Comparison of ENCODE assay signal across 8 cellular contexts in the genomic region with DNA sequence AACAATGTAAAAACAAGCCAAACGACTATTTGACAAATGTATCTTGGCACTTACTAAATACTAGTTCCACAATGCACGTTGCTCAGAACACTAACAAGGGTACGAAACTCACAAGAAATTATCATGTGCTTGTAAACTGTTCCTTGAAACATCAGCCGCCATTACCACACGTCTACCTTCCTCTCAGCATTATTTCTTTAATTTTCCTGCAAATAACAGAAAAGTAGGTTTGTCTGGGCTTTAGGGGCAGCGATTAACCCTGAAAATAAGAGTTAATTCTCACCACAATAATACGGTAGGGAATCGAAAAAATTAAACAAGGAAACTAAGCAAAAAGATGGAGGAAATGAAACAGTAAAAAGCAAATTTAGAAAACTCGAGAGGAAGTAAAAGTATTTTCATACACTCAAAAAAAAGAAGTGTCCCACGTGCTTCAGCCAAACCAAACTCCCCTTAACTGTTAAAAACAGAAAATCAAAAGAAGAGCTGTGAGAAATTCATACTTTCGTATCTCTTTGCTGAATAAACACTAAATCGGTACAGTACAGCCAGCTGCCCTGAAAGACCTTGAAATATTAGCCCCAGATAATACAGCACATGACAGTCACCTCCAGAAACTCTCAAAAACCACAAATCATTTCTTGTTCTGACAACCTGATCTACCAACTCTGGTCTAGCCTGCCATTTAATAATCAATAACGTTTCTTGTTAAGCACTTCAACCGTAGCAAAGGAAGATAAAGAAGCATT. TPM values are rescaled to one million over a fixed set of nuclear protein-coding genes. Genes with fewer than 3 reads are reported as not detected.
DNase-seq lines count a peak whose midpoint lies in the region; ATAC-seq and TF ChIP-seq lines count a peak whose summit lies in the region.

No MANE protein-coding gene starts in this region.

- H3K9ac ChIP-seq in Loucy (ENCODE audit: low read depth, low read length, poor library complexity, severe bottlenecking), result peak overlapping the region; percentile 80

- no peak for DNase-seq in central memory CD8-positive, alpha-beta T cell (ENCODE audit: low spot score in 2 of 2)
- peak in 3 of 9 donors; percentile 5 to 20 (median 14) for DNase-seq in naive thymus-derived CD4-positive, alpha-beta T cell
- DNase-seq in OCI-M1 (lab: John Stamatoyannopoulos, UW) (no peak), NCI-H82 treated with DMSO at 0.1 percent for 48 hours (lab: John Stamatoyannopoulos, UW; ENCODE audit: unreplicated experiment) (no peak), SKM-1 treated with dmso at 0.1 percent for 144 hours (lab: John Stamatoyannopoulos, UW; ENCODE audit: unreplicated experiment) (no peak)

- H3K9me3 ChIP-seq in Loucy (ENCODE audit: insufficient read depth, low read depth, low read length), result no peaks in the 10 kb centered on the region
- H3K9me3 ChIP-seq in naive thymus-derived CD4-positive, alpha-beta T cell (ENCODE audit: control insufficient read depth in 2 of 3, low read length in 3 of 3), result no peaks in the 10 kb centered on the region

- ATAC-seq in GM18498 (IDR thresholded peaks at IDR 0.05; ENCODE audit: unreplicated experiment) (peak; percentile 57), GM21737 (IDR thresholded peaks at IDR 0.05; ENCODE audit: unreplicated experiment) (peak; percentile 46)
- ATAC-seq in central memory CD8-positive, alpha-beta T cell (replicated peaks; ENCODE audit: extremely low read depth, poor library complexity, severe bottlenecking), result no peak
- no peak for ATAC-seq in naive thymus-derived CD4-positive, alpha-beta T cell

- no peaks in the 10 kb centered on the region for H3K9me2 ChIP-seq in Loucy (replicated peaks; ENCODE audit: low read depth, low read length)

- no peak for TF ChIP-seq CTCF in Loucy (conservative IDR thresholded peaks at IDR 0.05; ENCODE audit: low read length)

- peaks cover 18% of the 10 kb centered on the region for H3K36me3 Mint-ChIP-seq in central memory CD8-positive, alpha-beta T cell (ENCODE audit: insufficient read depth)
- H3K36me3 Mint-ChIP-seq in naive thymus-derived CD4-positive, alpha-beta T cell, result peaks cover 0 to 32% (median 0%) of the 10 kb centered on the region in 5 donors

- H3K4me1 Mint-ChIP-seq in central memory CD8-positive, alpha-beta T cell, result peaks cover 75% of the 10 kb centered on the region
- H3K4me1 Mint-ChIP-seq in naive thymus-derived CD4-positive, alpha-beta T cell, result peaks cover 61 to 88% (median 75%) of the 10 kb centered on the region in 7 donors

- no peaks in the 10 kb centered on the region for H3K27me3 ChIP-seq in Loucy (ENCODE audit: insufficient read depth, low read length, poor library complexity, severe bottlenecking)
- H3K27me3 ChIP-seq in naive thymus-derived CD4-positive, alpha-beta T cell (ENCODE audit: control insufficient read depth in 2 of 2, insufficient read depth in 2 of 2, low read length in 2 of 2), result no peaks in the 10 kb centered on the region

- peak overlapping the region; percentile 99 for H3K4me2 ChIP-seq in Loucy (ENCODE audit: low read depth, low read length, poor library complexity, severe bottlenecking)

- H3K4me3 Mint-ChIP-seq in central memory CD8-positive, alpha-beta T cell, result peak overlapping the region; percentile 95
- H3K4me3 Mint-ChIP-seq in naive thymus-derived CD4-positive, alpha-beta T cell, result peak overlapping the region; percentile 83 to 97 (median 94)

- CTCF ChIA-PET in naive thymus-derived CD4-positive, alpha-beta T cell (lab: Charles Lee), result interaction anchor here (0.6 kb wide), 1 partner anchor 43 kb away, joined by 4 read pairs; no protein-coding TSS in a partner anchor

- H3K27me3 Mint-ChIP-seq in central memory CD8-positive, alpha-beta T cell, result no peaks in the 10 kb centered on the region
- no peaks in the 10 kb centered on the region for H3K27me3 Mint-ChIP-seq in naive thymus-derived CD4-positive, alpha-beta T cell

- POLR2A ChIA-PET in naive thymus-derived CD4-positive, alpha-beta T cell (lab: Charles Lee), result interaction anchor here (0.6 to 10.5 kb wide), 4 partner anchors 9 to 97 kb away, joined by 3 to 145 read pairs (median 8); a partner anchor contains a TSS

- peak overlapping the region; percentile 94 for H3K27ac ChIP-seq in naive thymus-derived CD4-positive, alpha-beta T cell (ENCODE audit: low read depth, low read length)

- H3F3A ChIP-seq in Loucy (ENCODE audit: low read depth), result peaks cover 3% of the 10 kb centered on the region; the same call in 1 of the 2 replicates

- peak overlapping the region; percentile 62 for H2AFZ ChIP-seq in Loucy (ENCODE audit: low read length)

- peaks cover 32% of the 10 kb centered on the region for H4K20me1 ChIP-seq in Loucy (ENCODE audit: insufficient read depth, low read length, poor library complexity, severe bottlenecking)

- H3K4me1 ChIP-seq in Loucy (ENCODE audit: insufficient read depth, low read length, poor library complexity, severe bottlenecking), result peaks cover 46% of the 10 kb centered on the region
- peaks cover 24 to 49% of the 10 kb centered on the region in 2 donors for H3K4me1 ChIP-seq in naive thymus-derived CD4-positive, alpha-beta T cell (ENCODE audit: control insufficient read depth in 2 of 2, insufficient read depth in 2 of 2, low read length in 2 of 2)

- intact Hi-C loops in naive thymus-derived CD4-positive, alpha-beta T cell (cut with micrococcal nuclease), result loop anchor here (2.0 to 10.0 kb wide), 5 partner anchors 41 to 479 kb away; a partner anchor contains a TSS

- H3K9me3 Mint-ChIP-seq in central memory CD8-positive, alpha-beta T cell, result no peaks in the 10 kb centered on the region
- H3K9me3 Mint-ChIP-seq in naive thymus-derived CD4-positive, alpha-beta T cell, result no peaks in the 10 kb centered on the region

- peaks cover 66% of the 10 kb centered on the region for H3K79me2 ChIP-seq in Loucy (ENCODE audit: insufficient read depth, low read length)

- peak overlapping the region; percentile 87 for H3K4me3 ChIP-seq in Loucy (ENCODE audit: low read length, poor library complexity, severe bottlenecking)
- H3K4me3 ChIP-seq in naive thymus-derived CD4-positive, alpha-beta T cell (ENCODE audit: low read length), result peak overlapping the region; percentile 81

- peak overlapping the region; percentile 94 for H3K27ac Mint-ChIP-seq in central memory CD8-positive, alpha-beta T cell (ENCODE audit: low read depth)
- peak overlapping the region; percentile 87 to 98 (median 95) for H3K27ac Mint-ChIP-seq in naive thymus-derived CD4-positive, alpha-beta T cell

- H3K36me3 ChIP-seq in Loucy (ENCODE audit: insufficient read depth, low read length), result no peaks in the 10 kb centered on the region
- peaks cover 0 to 7% (median 0%) of the 10 kb centered on the region in 3 experiments for H3K36me3 ChIP-seq in naive thymus-derived CD4-positive, alpha-beta T cell (ENCODE audit: control insufficient read depth in 2 of 3, insufficient read depth in 3 of 3, low read length in 3 of 3)

RNA-seq across cellular contexts. Expression of a gene that starts 1.2 kb away (rescaled TPM):
- 10 to 100 TPM; 58.8 to 92.7 (median 70.6) TPM for total RNA-seq in naive thymus-derived CD4-positive, alpha-beta T cell
- 10 to 100 TPM; 26.3 to 45.6 TPM for polyA plus RNA-seq in naive thymus-derived CD4-positive, alpha-beta T cell

Comparison
In these comparisons a context has a peak if more than half of its experiments do, and no peak if none do; other contexts are left out.
1. ATAC-seq: peak in GM18498 (single experiment) and GM21737 (single experiment); none in central memory CD8-positive, alpha-beta T cell (single experiment) and naive thymus-derived CD4-positive, alpha-beta T cell (single experiment).